ENCODE assay signal across 25 cellular contexts in genomic region chr1:19410393-19410792, GRCh38.
A peak's percentile ranks its signal among the peaks of the same experiment; 100 is the strongest.
DNase-seq lines count a peak whose midpoint lies in the region; ATAC-seq, FAIRE-seq and TF ChIP-seq lines count a peak whose summit lies in the region.
"Had no signal": no experiment of that assay in that cellular context is flagged by ENCODE, and none has a peak within 500 bp of the region (broad histone marks: within the 10 kb centered on the region; RNA-seq: fewer than 3 reads in every experiment).

No MANE protein-coding gene starts in this region.

- 66% methylated on average over 3 of the region's 5 CpGs; no CpG with 5 or more reads in 1 of the 2 experiments for WGBS in H1 (ENCODE audit: extremely low coverage in 1 of 2, insufficient coverage in 1 of 2, insufficient read length in 1 of 2, insufficient replicate concordance in 2 of 2, low coverage in 1 of 2, low lambda C conversion rate in 2 of 2, missing lambda C conversion rate in 1 of 2), 2 experiments

- H3K4me3 Mint-ChIP-seq in CD8-positive, alpha-beta T cell: no peak overlapping the region
- no peak overlapping the region for H3K4me3 Mint-ChIP-seq in IgD-negative memory B cell
- H3K4me3 Mint-ChIP-seq: activated naive CD8-positive, alpha-beta T cell treated with anti-CD3 and anti-CD28 coated beads, Interleukin-2, amount 10 ng/mL, durations not matched to agents 7 days and 5 days; dendritic cell treated with granulocyte-macrophage colony-stimulating factor and Interleukin-4, amounts not matched to agents 40 ng/mL and 50 ng/mL, for 4 days; nephron progenitor cell; T-helper 1 cell treated with Interleukin-12 subunit alpha and Interleukin-12 subunit beta and Interleukin-4 antibody, amounts not matched to agents 30 μg/mL and 1 μg/mL, for 36 hours had no signal

- H3K79me1 ChIP-seq in H1 (ENCODE audit: low read depth, low read length): peaks cover 28% of the 10 kb centered on the region

- no peak overlapping the region for H3K23ac ChIP-seq in H1 (ENCODE audit: insufficient read length)

- no peaks in the 10 kb centered on the region for H3K9me3 Mint-ChIP-seq in CD8-positive, alpha-beta T cell
- H3K9me3 Mint-ChIP-seq in IgD-negative memory B cell: no peaks in the 10 kb centered on the region
- H3K9me3 Mint-ChIP-seq: activated naive CD8-positive, alpha-beta T cell treated with anti-CD3 and anti-CD28 coated beads, Interleukin-2, amount 10 ng/mL, durations not matched to agents 7 days and 5 days; dendritic cell treated with granulocyte-macrophage colony-stimulating factor and Interleukin-4, amounts not matched to agents 40 ng/mL and 50 ng/mL, for 4 days; nephron progenitor cell; T-helper 1 cell treated with Interleukin-12 subunit alpha and Interleukin-12 subunit beta and Interleukin-4 antibody, amounts not matched to agents 30 μg/mL and 1 μg/mL, for 36 hours had no signal

- no peak overlapping the region for H2BK120ac ChIP-seq in H1 (replicated peaks; ENCODE audit: low read depth, low read length)

- H4K5ac ChIP-seq in H1 (ENCODE audit: insufficient read length, low read depth, low read length): no peak overlapping the region

- H3K36me3 ChIP-seq in CD8-positive, alpha-beta T cell (ENCODE audit: insufficient read depth, low read length): peaks cover 4% of the 10 kb centered on the region
- H3K36me3 ChIP-seq in H1 (ENCODE audit: control insufficient read depth in 2 of 4, insufficient read depth in 4 of 4, low read length in 3 of 4) (peaks cover 0 to 6% (median 0%) of the 10 kb centered on the region in 4 experiments; a peak in 2 of 8 replicates), rectal smooth muscle tissue (ENCODE audit: control insufficient read depth, insufficient read depth, low read length) (no peaks in the 10 kb centered on the region)
- H3K36me3 ChIP-seq: prostate gland had no signal

- no peak overlapping the region for H3K4ac ChIP-seq in H1 (replicated peaks; ENCODE audit: insufficient read length, low read depth, low read length)

- no peak overlapping the region for H2BK20ac ChIP-seq in H1 (ENCODE audit: low read length)

- no peak overlapping the region for H3K4me3 ChIP-seq in CD8-positive, alpha-beta T cell (ENCODE audit: low read depth, low read length)
- no peak overlapping the region for H3K4me3 ChIP-seq in H1 (ENCODE audit: extremely low read depth in 1 of 4, insufficient read depth in 2 of 4, low read depth in 3 of 4, low read length in 4 of 4)
- H3K4me3 ChIP-seq in rectal smooth muscle tissue (ENCODE audit: low read length): no peak overlapping the region
- H3K4me3 ChIP-seq: prostate gland, testis had no signal

- ATAC-seq in CD8-positive, alpha-beta T cell: no peak
- ATAC-seq in GM21367 (IDR thresholded peaks at IDR 0.05; ENCODE audit: unreplicated experiment) (no peak), GM21381 (IDR thresholded peaks at IDR 0.05; ENCODE audit: unreplicated experiment) (no peak)
- ATAC-seq: left cardiac atrium had no signal

- no peak overlapping the region for H2AFZ ChIP-seq in H1 (ENCODE audit: low read length)

- H3K4me1 Mint-ChIP-seq in CD8-positive, alpha-beta T cell (ENCODE audit: low read depth): peaks cover 91% of the 10 kb centered on the region
- peaks cover 21 to 55% (median 53%) of the 10 kb centered on the region in 3 donors for H3K4me1 Mint-ChIP-seq in IgD-negative memory B cell

- no peaks in the 10 kb centered on the region for H3K27me3 Mint-ChIP-seq in CD8-positive, alpha-beta T cell (ENCODE audit: low read depth)
- H3K27me3 Mint-ChIP-seq in IgD-negative memory B cell: no peaks in the 10 kb centered on the region
- H3K27me3 Mint-ChIP-seq: activated naive CD8-positive, alpha-beta T cell treated with anti-CD3 and anti-CD28 coated beads, Interleukin-2, amount 10 ng/mL, durations not matched to agents 7 days and 5 days; dendritic cell treated with granulocyte-macrophage colony-stimulating factor and Interleukin-4, amounts not matched to agents 40 ng/mL and 50 ng/mL, for 4 days had no signal

- H4K91ac ChIP-seq in H1 (replicated peaks; ENCODE audit: insufficient read length, low read length): no peak overlapping the region

- peaks cover 19 to 38% of the 10 kb centered on the region in 2 experiments for H4K20me1 ChIP-seq in H1 (replicated peaks in 1 of 2; ENCODE audit: control insufficient read depth in 1 of 2, insufficient read depth in 2 of 2, low read length in 2 of 2)

- H2AK5ac ChIP-seq in H1 (ENCODE audit: low read depth, low read length): no peak overlapping the region

- H3K9ac ChIP-seq in H1 (replicated peaks in 1 of 4; ENCODE audit: extremely low read depth in 1 of 4, low read depth in 3 of 4, low read length in 3 of 4): no peak overlapping the region
- H3K9ac ChIP-seq in rectal smooth muscle tissue (ENCODE audit: low read length): no peak overlapping the region

- H3K14ac ChIP-seq in H1 (ENCODE audit: insufficient read length): no peak overlapping the region

- no peaks in the 10 kb centered on the region for H3K27me3 ChIP-seq in CD8-positive, alpha-beta T cell (ENCODE audit: insufficient read depth, low read length)
- H3K27me3 ChIP-seq in H1 (replicated peaks in 1 of 4; ENCODE audit: control insufficient read depth in 3 of 4, extremely low read depth in 1 of 4, insufficient read depth in 3 of 4, low read length in 3 of 4) (no peaks in the 10 kb centered on the region), rectal smooth muscle tissue (ENCODE audit: control insufficient read depth, insufficient read depth, low read length) (no peaks in the 10 kb centered on the region)
- H3K27me3 ChIP-seq: testis had no signal

- no peak for TF ChIP-seq EP300 in H1 (IDR thresholded peaks at IDR 0.05; ENCODE audit: borderline replicate concordance in 1 of 2, low read depth in 2 of 2, low read length in 2 of 2)

- no peaks in the 10 kb centered on the region for H3K23me2 ChIP-seq in H1 (ENCODE audit: low read depth, low read length)

- no peak for TF ChIP-seq POLR2A in H1 (IDR thresholded peaks at IDR 0.05; ENCODE audit: control extremely low read depth in 1 of 2, low read depth in 2 of 2, low read length in 2 of 2)

- CTCF ChIA-PET in CD8-positive, alpha-beta T cell (lab: Charles Lee): interaction anchor here (1.0 to 1.4 kb wide), 3 partner anchors 18 to 252 kb away, joined by 3 to 4 read pairs (median 3); no protein-coding TSS in a partner anchor
- CTCF ChIA-PET in H1 (lab: Charles Lee; ENCODE audit: partially characterized antibody): interaction anchor here (0.6 to 7.4 kb wide), 13 partner anchors 9 to 172 kb away, joined by 3 to 46 read pairs (median 7); no protein-coding TSS in a partner anchor

- H3K4me1 ChIP-seq in CD8-positive, alpha-beta T cell (ENCODE audit: insufficient read depth, low read length): peaks cover 47% of the 10 kb centered on the region
- H3K4me1 ChIP-seq in H1 (replicated peaks in 1 of 4; ENCODE audit: control insufficient read depth in 3 of 4, insufficient read depth in 4 of 4, low read length in 3 of 4) (peaks cover 7 to 12% (median 10%) of the 10 kb centered on the region in 4 experiments), rectal smooth muscle tissue (ENCODE audit: control insufficient read depth, insufficient read depth, low read length) (peaks cover 50% of the 10 kb centered on the region)
- H3K4me1 ChIP-seq: prostate gland had no signal

- no peak overlapping the region for H2BK12ac ChIP-seq in H1 (ENCODE audit: low read depth, low read length)

- no peak for TF ChIP-seq CTCF in CD8-positive, alpha-beta T cell (IDR thresholded peaks at IDR 0.05)
- peak; percentile 41 to 48 (median 43) for TF ChIP-seq CTCF in H1 (IDR thresholded peaks at IDR 0.05; ENCODE audit: control extremely low read depth in 1 of 3, insufficient read depth in 1 of 3, low read depth in 1 of 3, low read length in 3 of 3)

- H3K18ac ChIP-seq in H1 (ENCODE audit: extremely low read depth, low read length): no peak overlapping the region

- intact Hi-C loops in CD8-positive, alpha-beta T cell (cut with DNase I, micrococcal nuclease): no loop called here

- peak overlapping the region; percentile 53 for H3K27ac Mint-ChIP-seq in CD8-positive, alpha-beta T cell
- H3K27ac Mint-ChIP-seq in IgD-negative memory B cell: peak overlapping the region in 2 of 3 donors; percentile 29 to 89
- H3K27ac Mint-ChIP-seq: dendritic cell treated with granulocyte-macrophage colony-stimulating factor and Interleukin-4, amounts not matched to agents 40 ng/mL and 50 ng/mL, for 4 days; nephron progenitor cell; T-helper 1 cell treated with Interleukin-12 subunit alpha and Interleukin-12 subunit beta and Interleukin-4 antibody, amounts not matched to agents 30 μg/mL and 1 μg/mL, for 36 hours had no signal

- no peak overlapping the region for H4K8ac ChIP-seq in H1 (ENCODE audit: extremely low read depth, insufficient read depth, low read length)

- no peak overlapping the region for H3K4me2 ChIP-seq in H1 (ENCODE audit: insufficient read depth in 1 of 2, low read depth in 2 of 2, low read length in 2 of 2)

- no peaks in the 10 kb centered on the region for H3K9me3 ChIP-seq in CD8-positive, alpha-beta T cell (ENCODE audit: low read length)
- H3K9me3 ChIP-seq in H1 (ENCODE audit: insufficient read depth in 2 of 2, low read depth in 1 of 2, low read length in 1 of 2): no peaks in the 10 kb centered on the region
- H3K9me3 ChIP-seq: prostate gland, testis had no signal

- H3K79me2 ChIP-seq in H1 (ENCODE audit: control insufficient read depth in 1 of 2, insufficient read depth in 2 of 2, low read length in 2 of 2): peaks cover 6 to 84% of the 10 kb centered on the region in 2 experiments

- TF ChIP-seq RAD21 in H1 (IDR thresholded peaks at IDR 0.05 in 1 of 2, conservative IDR thresholded peaks at IDR 0.05 in 1 of 2; ENCODE audit: low read depth in 2 of 2, low read length in 2 of 2): peak; percentile 34 to 43; a peak in 2 of 4 replicates

- H3K27ac ChIP-seq in CD8-positive, alpha-beta T cell (ENCODE audit: low read depth, low read length): no peak overlapping the region
- H3K27ac ChIP-seq in H1 (ENCODE audit: low read depth, low read length) (no peak overlapping the region), rectal smooth muscle tissue (ENCODE audit: low read depth, low read length) (peak overlapping the region; percentile 30)
- H3K27ac ChIP-seq: epithelial cell of prostate, testis, VCaP had no signal

- FAIRE-seq in H1 (lab: Jason Lieb, UNC): no peak
- FAIRE-seq: D721Med, frontal cortex had no signal

- H2BK15ac ChIP-seq in H1 (ENCODE audit: low read length): no peak overlapping the region

- POLR2A ChIA-PET in CD8-positive, alpha-beta T cell (lab: Charles Lee): interaction anchor here (1.1 to 1.3 kb wide), 2 partner anchors 18 to 24 kb away, joined by 3 to 4 read pairs; no protein-coding TSS in a partner anchor
- POLR2A ChIA-PET in H1 (lab: Charles Lee; ENCODE audit: partially characterized antibody): no interaction called here

- no peak overlapping the region for H3K56ac ChIP-seq in H1 (replicated peaks; ENCODE audit: insufficient read length, low read depth, low read length)

- H3K36me3 Mint-ChIP-seq in CD8-positive, alpha-beta T cell: peaks cover 76% of the 10 kb centered on the region
- H3K36me3 Mint-ChIP-seq in IgD-negative memory B cell: no peaks in the 10 kb centered on the region

- no peak overlapping the region for H2BK5ac ChIP-seq in H1 (ENCODE audit: low read depth, low read length)

- DNase-seq in CD8-positive, alpha-beta T cell: no peak
- DNase-seq in H1 (ENCODE audit: low read depth in 1 of 2, low spot score in 2 of 2) (no peak), epidermal melanocyte (ENCODE audit: insufficient read length, low spot score) (no peak)
- DNase-seq: activated CD4-positive, alpha-beta T cell treated with anti-CD3 and anti-CD28 coated beads, Interleukin-2, amount 50 U/mL, for 48 hours; activated naive CD8-positive, alpha-beta T cell treated with anti-CD3 and anti-CD28 coated beads, Interleukin-2, amount 10 ng/mL, durations not matched to agents 7 days and 5 days; HCEC 1CT; IMR-90; left cardiac atrium; NCI-H748 treated with DMSO at 0.1 percent for 48 hours; nephron progenitor cell; OCI-M1; SHP77; stimulated activated CD4-positive, alpha-beta T cell treated with anti-CD3 and anti-CD28 coated beads, Interleukin-4, amount 100 ng/mL, for 24 hours; testis had no signal
